15 cellular contexts compared by ENCODE assay signal in genomic region chr2:236638707-236639106, GRCh38.
DNase-seq lines count a peak whose midpoint lies in the region; ATAC-seq and TF ChIP-seq lines count a peak whose summit lies in the region.
"Had no signal": no experiment of that assay in that cellular context is flagged by ENCODE, and none has a peak within 500 bp of the region (broad histone marks: within the 10 kb centered on the region; RNA-seq: fewer than 3 reads in every experiment).

No MANE protein-coding gene starts in this region.

- DNase-seq in H7 (peak; percentile 35), neuronal stem cell (ENCODE audit: low spot score) (no peak), suprapubic skin (ENCODE audit: low spot score in 2 of 2) (peak; percentile 35 to 57), body of pancreas (no peak), NCI-H187 treated with DMSO at 0.1 percent for 48 hours (lab: John Stamatoyannopoulos, UW) (no peak)
- no peak for DNase-seq in stimulated activated CD4-positive, alpha-beta T cell treated with anti-CD3 and anti-CD28 coated beads, Interleukin-12 subunit alpha, Interleukin-12 subunit beta, amount 100 ng/mL, for 4 hours
- DNase-seq: DMS 273 treated with DMSO at 0.1 percent for 48 hours, KBM-7, NCI-H1436, NCI-H2029 treated with DMSO at 0.1 percent for 48 hours, NCI-H510A treated with DMSO at 0.1 percent for 48 hours had no signal

- H3K9me3 ChIP-seq in neuronal stem cell (replicated peaks in 1 of 2; ENCODE audit: control insufficient read depth in 2 of 2, insufficient read depth in 1 of 2, low read depth in 1 of 2, low read length in 2 of 2) = peaks cover 2 to 30% of the 10 kb centered on the region in 2 donors
- no peaks in the 10 kb centered on the region for H3K9me3 ChIP-seq in suprapubic skin
- H3K9me3 ChIP-seq in body of pancreas = no peaks in the 10 kb centered on the region

- H3K27me3 ChIP-seq in H7 (ENCODE audit: control insufficient read depth, insufficient read depth, low read length) = no peaks in the 10 kb centered on the region
- no peaks in the 10 kb centered on the region for H3K27me3 ChIP-seq in neuronal stem cell (ENCODE audit: control insufficient read depth in 3 of 3, insufficient read depth in 3 of 3, low read depth in 1 of 3, low read length in 3 of 3)
- peaks cover 7% of the 10 kb centered on the region for H3K27me3 ChIP-seq in suprapubic skin
- no peaks in the 10 kb centered on the region for H3K27me3 ChIP-seq in body of pancreas

- H3K4me2 ChIP-seq in neuronal stem cell (ENCODE audit: insufficient read depth, low read length, poor library complexity, severe bottlenecking) = no peak overlapping the region
- H3K4me2 ChIP-seq: GM23338 had no signal

- H2AK5ac ChIP-seq in neuronal stem cell (ENCODE audit: low read depth, low read length) = no peak overlapping the region

- H2BK12ac ChIP-seq in neuronal stem cell (ENCODE audit: low read length) = no peak overlapping the region

- H3K4me1 ChIP-seq in neuronal stem cell (ENCODE audit: control insufficient read depth in 2 of 2, insufficient read depth in 1 of 2, low read depth in 1 of 2, low read length in 2 of 2) = no peaks in the 10 kb centered on the region
- H3K4me1 ChIP-seq in suprapubic skin = peaks cover 13% of the 10 kb centered on the region
- peaks cover 25% of the 10 kb centered on the region for H3K4me1 ChIP-seq in body of pancreas

- no peak for TF ChIP-seq EP300 in suprapubic skin (IDR thresholded peaks at IDR 0.05)

- H4K91ac ChIP-seq in neuronal stem cell (ENCODE audit: low read depth, low read length, poor library complexity) = no peak overlapping the region

- H2BK5ac ChIP-seq in neuronal stem cell (ENCODE audit: low read length) = no peak overlapping the region

- WGBS in neuronal stem cell (ENCODE audit: extremely low coverage in 2 of 2, insufficient read length in 2 of 2, insufficient replicate concordance in 1 of 2), 2 donors = no CpG with 5 or more reads among the region's 7 CpGs
- 90% methylated on average over 7 of the region's 7 CpGs for WGBS in suprapubic skin
- WGBS in body of pancreas, 2 donors = 75 to 93% methylated on average over 6 to 7 of the region's 7 CpGs

- no peak overlapping the region for H3K9ac ChIP-seq in neuronal stem cell (ENCODE audit: low read depth, low read length, poor library complexity)

- peak overlapping the region; percentile 0 for H3K18ac ChIP-seq in neuronal stem cell (ENCODE audit: low read length)

- no peak overlapping the region for H3K14ac ChIP-seq in neuronal stem cell (ENCODE audit: low read length)

- H3K4me3 ChIP-seq in H7 (ENCODE audit: insufficient read depth, low read depth, low read length) (no peak overlapping the region), neuronal stem cell (ENCODE audit: low read length in 2 of 2) (no peak overlapping the region), suprapubic skin (no peak overlapping the region), body of pancreas (no peak overlapping the region)
- H3K4me3 ChIP-seq: GM23338 had no signal

- no peak overlapping the region for H2BK15ac ChIP-seq in neuronal stem cell (ENCODE audit: low read length)

- no peak overlapping the region for H2BK120ac ChIP-seq in neuronal stem cell (ENCODE audit: low read depth, low read length)

- no peak overlapping the region for H4K8ac ChIP-seq in neuronal stem cell (ENCODE audit: low read depth, low read length)

- H3K36me3 ChIP-seq in H7 (replicated peaks; ENCODE audit: control insufficient read depth, insufficient read depth, low read length) (no peaks in the 10 kb centered on the region), neuronal stem cell (replicated peaks in 1 of 2; ENCODE audit: control insufficient read depth in 2 of 2, insufficient read depth in 2 of 2, low read length in 2 of 2) (no peaks in the 10 kb centered on the region), suprapubic skin (no peaks in the 10 kb centered on the region), body of pancreas (replicated peaks in 1 of 2; ENCODE audit: insufficient read depth in 1 of 2, low read depth in 2 of 2) (no peaks in the 10 kb centered on the region)

- H3K23ac ChIP-seq in neuronal stem cell (ENCODE audit: low read depth, low read length, poor library complexity) = no peak overlapping the region

- no peaks in the 10 kb centered on the region for H3K79me1 ChIP-seq in neuronal stem cell (ENCODE audit: low read depth, low read length)

- intact Hi-C loops in body of pancreas (cut with DNase I) = no loop called here

- TF ChIP-seq CTCF in VCaP (conservative IDR thresholded peaks at IDR 0.05) (no peak), suprapubic skin (IDR thresholded peaks at IDR 0.05) (no peak), body of pancreas (IDR thresholded peaks at IDR 0.05) (no peak)

- no peak for TF ChIP-seq POLR2A in suprapubic skin (IDR thresholded peaks at IDR 0.05)
- TF ChIP-seq POLR2A in body of pancreas (IDR thresholded peaks at IDR 0.05) = no peak

- H2AFZ ChIP-seq in neuronal stem cell (ENCODE audit: low read length) = no peak overlapping the region
- H2AFZ ChIP-seq: GM23338 had no signal

- H3K27ac ChIP-seq in VCaP = peak overlapping the region; percentile 36
- H3K27ac ChIP-seq in neuronal stem cell (replicated peaks; ENCODE audit: low read length) = no peak overlapping the region
- no peak overlapping the region for H3K27ac ChIP-seq in suprapubic skin
- no peak overlapping the region for H3K27ac ChIP-seq in body of pancreas

- H3K4ac ChIP-seq in neuronal stem cell (ENCODE audit: low read length) = no peak overlapping the region

- ATAC-seq in body of pancreas = no peak
- ATAC-seq: GM23338, Panc1, Right ventricle myocardium inferior had no signal

Comparison
In these comparisons a context has a peak if more than half of its experiments do, and no peak if none do; other contexts are left out.
1. DNase-seq: peak in H7 (single experiment) and suprapubic skin (2 of 2); none in neuronal stem cell (single experiment), body of pancreas (0 of 4), stimulated activated CD4-positive, alpha-beta T cell treated with anti-CD3 and anti-CD28 coated beads, Interleukin-12 subunit alpha, Interleukin-12 subunit beta, amount 100 ng/mL, for 4 hours (single experiment) and NCI-H187 treated with DMSO at 0.1 percent for 48 hours (single experiment).